Comparison of ENCODE assay signal across 12 cellular contexts in the genomic region with DNA sequence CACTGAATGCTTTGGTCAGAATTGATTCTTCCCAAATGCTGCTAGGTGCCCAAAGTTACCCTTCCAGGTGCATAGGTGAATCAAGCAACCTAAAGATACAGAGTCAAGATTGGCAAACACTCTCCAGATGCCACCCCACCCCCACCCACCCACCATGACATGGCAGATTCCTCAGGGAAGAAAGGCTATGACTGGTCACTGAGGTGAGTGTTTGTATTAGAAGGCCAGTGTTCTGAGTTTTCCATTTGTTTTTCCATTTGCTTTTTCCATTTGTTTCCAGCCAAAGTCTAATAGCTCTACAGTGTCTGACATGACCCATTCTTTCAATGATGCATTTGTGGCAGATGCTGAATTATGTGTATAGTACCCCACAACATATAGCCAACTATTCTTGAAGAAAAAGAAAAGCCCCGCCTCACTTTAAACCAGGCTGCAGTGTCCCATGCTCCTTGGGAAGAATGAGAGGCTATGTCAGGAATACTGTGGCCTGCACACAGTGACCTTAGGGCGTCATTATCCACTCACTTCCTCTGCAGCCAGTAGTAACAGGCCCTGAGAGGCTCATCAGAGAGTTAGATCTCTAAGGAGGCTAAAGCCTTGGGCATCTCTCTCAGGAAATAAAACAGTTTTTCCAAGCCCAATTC. TPM values are rescaled to one million over a fixed set of nuclear protein-coding genes. Genes with fewer than 3 reads are reported as not detected.
DNase-seq lines count a peak whose midpoint lies in the region; ATAC-seq and TF ChIP-seq lines count a peak whose summit lies in the region.
"Had no signal": no experiment of that assay in that cellular context is flagged by ENCODE, and none has a peak within 500 bp of the region (broad histone marks: within the 10 kb centered on the region; RNA-seq: fewer than 3 reads in every experiment).

No MANE protein-coding gene starts in this region.

- H3K9ac ChIP-seq in fibroblast of lung (ENCODE audit: insufficient read depth, low read length) (no peak overlapping the region), skeletal muscle satellite cell (ENCODE audit: low read depth, low read length) (peak overlapping the region; percentile 65)

- H3K4me1 ChIP-seq in fibroblast of lung (ENCODE audit: control insufficient read depth, extremely low read depth, insufficient read depth, low read length) = peaks cover 15% of the 10 kb centered on the region
- peaks cover 23% of the 10 kb centered on the region for H3K4me1 ChIP-seq in skeletal muscle satellite cell (ENCODE audit: control insufficient read depth, insufficient read depth, low read length)

- H3K4me1 Mint-ChIP-seq in endothelial cell (ENCODE audit: unreplicated experiment) = no peaks in the 10 kb centered on the region
- H3K4me1 Mint-ChIP-seq: central memory CD8-positive, alpha-beta T cell had no signal

- no peak for TF ChIP-seq CTCF in RWPE1 (conservative IDR thresholded peaks at IDR 0.05; ENCODE audit: low read depth)
- no peak for TF ChIP-seq CTCF in fibroblast of lung (conservative IDR thresholded peaks at IDR 0.05 in 1 of 2, IDR thresholded peaks at IDR 0.05 in 1 of 2; ENCODE audit: low read depth in 1 of 2, low read length in 2 of 2)
- no peak for TF ChIP-seq CTCF in endothelial cell (IDR thresholded peaks at IDR 0.05; ENCODE audit: unreplicated experiment)

- peak; percentile 61 for DNase-seq in Daoy (ENCODE audit: low read depth)
- peak; percentile 41 for DNase-seq in RWPE1 (ENCODE audit: low spot score)
- DNase-seq in fibroblast of lung (ENCODE audit: low read depth in 2 of 2) = peak; percentile 19 to 59
- no peak for DNase-seq in endothelial cell (ENCODE audit: low spot score)
- DNase-seq in NCI-H2227 (lab: John Stamatoyannopoulos, UW; ENCODE audit: unreplicated experiment) = no peak
- DNase-seq: NCI-H1417 treated with DMSO at 0.1 percent for 48 hours, right cardiac atrium had no signal

- no peak overlapping the region for H3K4me3 ChIP-seq in fibroblast of lung (replicated peaks in 1 of 4; ENCODE audit: control extremely low read depth in 1 of 4, insufficient read depth in 1 of 4, low read depth in 3 of 4, low read length in 4 of 4)
- H3K4me3 ChIP-seq in skeletal muscle satellite cell (ENCODE audit: low read length) = peak overlapping the region; percentile 21

- H3K27me3 ChIP-seq in fibroblast of lung (ENCODE audit: control insufficient read depth, insufficient read depth, low read length) (no peaks in the 10 kb centered on the region), skeletal muscle satellite cell (ENCODE audit: control insufficient read depth, insufficient read depth, low read length) (no peaks in the 10 kb centered on the region)

- no peaks in the 10 kb centered on the region for H3K79me2 ChIP-seq in fibroblast of lung (ENCODE audit: control insufficient read depth, insufficient read depth, low read length)

- ATAC-seq in HG03159 (IDR thresholded peaks at IDR 0.05; ENCODE audit: unreplicated experiment) (no peak), GM18867 (IDR thresholded peaks at IDR 0.05; ENCODE audit: unreplicated experiment) (no peak)

- H3K4me3 Mint-ChIP-seq in endothelial cell (ENCODE audit: unreplicated experiment) = no peak overlapping the region
- H3K4me3 Mint-ChIP-seq: central memory CD8-positive, alpha-beta T cell had no signal

- H3K27ac ChIP-seq in RWPE1 (peak overlapping the region; percentile 80), fibroblast of lung (ENCODE audit: insufficient read depth, low read length) (peak overlapping the region; percentile 90)
- H3K27ac ChIP-seq: VCaP had no signal

- H3K36me3 ChIP-seq in fibroblast of lung (ENCODE audit: control insufficient read depth, insufficient read depth, low read length) = no peaks in the 10 kb centered on the region
- no peaks in the 10 kb centered on the region for H3K36me3 ChIP-seq in skeletal muscle satellite cell (ENCODE audit: insufficient read depth, low read length)

- H4K20me1 ChIP-seq in fibroblast of lung (ENCODE audit: control insufficient read depth, extremely low read depth, insufficient read depth, low read length) = no peaks in the 10 kb centered on the region

- no peaks in the 10 kb centered on the region for H3K36me3 Mint-ChIP-seq in endothelial cell (ENCODE audit: low read depth, unreplicated experiment)

- no peak overlapping the region for H2AFZ ChIP-seq in fibroblast of lung (ENCODE audit: low read length)

- no peak overlapping the region for H3K27ac Mint-ChIP-seq in endothelial cell (ENCODE audit: unreplicated experiment)

- H3K4me2 ChIP-seq in fibroblast of lung (ENCODE audit: extremely low read depth, insufficient read depth, low read length) = peak overlapping the region; percentile 38
- H3K4me2 ChIP-seq in skeletal muscle satellite cell (ENCODE audit: low read length) = peak overlapping the region; percentile 62

- no peaks in the 10 kb centered on the region for H3K9me3 Mint-ChIP-seq in endothelial cell (ENCODE audit: unreplicated experiment)
- H3K9me3 Mint-ChIP-seq: central memory CD8-positive, alpha-beta T cell had no signal

- CTCF ChIA-PET in RWPE1 (lab: Yijun Ruan, JAX) = interaction anchor here (0.6 to 1.0 kb wide), 2 partner anchors 44 to 399 kb away, joined by 3 read pairs; no protein-coding TSS in a partner anchor

- POLR2A ChIA-PET in RWPE1 (lab: Yijun Ruan, JAX; ENCODE audit: low non-redundant PET) = no interaction called here

- H3K9me3 ChIP-seq in fibroblast of lung (ENCODE audit: control insufficient read depth, insufficient read depth, low read depth, low read length) (no peaks in the 10 kb centered on the region), skeletal muscle satellite cell (replicated peaks; ENCODE audit: low read length) (no peaks in the 10 kb centered on the region)

- peaks cover 2% of the 10 kb centered on the region for H3K27me3 Mint-ChIP-seq in endothelial cell (ENCODE audit: unreplicated experiment)
- H3K27me3 Mint-ChIP-seq: central memory CD8-positive, alpha-beta T cell had no signal

RNA-seq across cellular contexts. Expression of gene HIBADH, which starts 16.1 kb away (rescaled TPM):
- 49.8 and 62.7 TPM in 2 replicates for total RNA-seq in Daoy (2014; rRNA removed; shearing (Covaris generic))
- 69.3 and 88.7 TPM in 2 replicates for total RNA-seq in fibroblast of lung
- polyA plus RNA-seq in fibroblast of lung = 91.0 and 96.0 TPM in 2 replicates
- polyA plus RNA-seq in fibroblast of lung (2012) = 46.1 and 48.8 TPM in 2 replicates
- polyA minus RNA-seq in fibroblast of lung (ENCODE audit: low replicate concordance) = 25.8 and 32.7 TPM in 2 replicates
- 35.2 and 36.9 TPM in 2 replicates for total RNA-seq in skeletal muscle satellite cell (2012; rRNA removed)
- total RNA-seq in endothelial cell (ENCODE audit: unreplicated experiment) = 15.4 TPM

Comparison
In these comparisons a context has a peak if more than half of its experiments do, and no peak if none do; other contexts are left out.
1. DNase-seq: peak in Daoy (single experiment), RWPE1 (single experiment) and fibroblast of lung (2 of 2); none in endothelial cell (single experiment) and NCI-H2227 (single experiment).